In the genomic region with DNA sequence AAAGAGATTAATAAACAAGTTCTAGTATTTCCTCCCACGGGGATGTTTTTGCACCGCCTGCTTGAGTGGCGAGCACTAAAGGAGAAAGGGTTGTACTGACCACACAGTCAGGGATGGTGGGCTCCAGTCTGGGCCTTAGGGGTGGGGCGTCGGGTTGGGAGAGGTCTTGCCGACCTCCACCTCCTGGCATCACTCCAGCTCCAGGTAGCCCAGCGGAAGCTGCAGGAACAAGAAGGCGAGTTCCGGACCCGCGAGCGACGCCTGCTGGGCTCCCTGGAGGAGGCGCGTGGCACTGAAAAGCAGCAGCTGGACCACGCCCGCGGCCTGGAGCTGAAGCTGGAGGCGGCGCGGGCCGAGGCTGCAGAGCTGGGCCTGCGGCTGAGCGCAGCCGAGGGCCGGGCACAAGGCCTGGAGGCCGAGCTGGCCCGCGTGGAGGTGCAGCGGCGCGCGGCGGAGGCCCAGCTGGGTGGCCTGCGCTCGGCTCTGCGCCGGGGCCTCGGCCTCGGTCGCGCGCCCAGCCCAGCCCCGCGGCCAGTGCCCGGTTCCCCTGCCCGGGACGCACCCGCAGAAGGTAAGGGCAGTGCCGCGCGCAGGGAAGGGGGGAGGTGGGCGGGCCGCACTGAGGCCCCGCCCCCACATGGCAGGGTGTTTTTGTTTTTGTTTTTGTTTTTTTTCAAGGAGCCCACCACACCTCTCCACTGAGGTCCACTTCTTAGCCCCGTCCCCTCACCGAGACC, we compare ENCODE assay signal across 8 cellular contexts. TPM values are rescaled to one million over a fixed set of nuclear protein-coding genes. Genes with fewer than 3 reads are reported as not detected.
A peak's percentile ranks its signal among the peaks of the same experiment; 100 is the strongest.
DNase-seq lines count a peak whose midpoint lies in the region; ATAC-seq and TF ChIP-seq lines count a peak whose summit lies in the region.

No MANE protein-coding gene starts in this region.

- peak; percentile 41 to 91 (median 78) for ATAC-seq in heart left ventricle

- WGBS in heart left ventricle, 4 donors: 12 to 51% (median 29%) methylated on average over 21 to 57 of the region's 57 CpGs

- intact Hi-C loops in activated naive CD4-positive, alpha-beta T cell treated with anti-CD3 and anti-CD28 coated beads for 36 hours (cut with micrococcal nuclease): loop anchor here (2.0 to 10.0 kb wide), 3 partner anchors 46 to 274 kb away; a partner anchor contains a TSS
- intact Hi-C loops in heart left ventricle (cut with DNase I) (loop anchor here in 2 of 10 donors (5.0 to 10.0 kb wide), 2 partner anchors 52 to 54 kb away; a partner anchor contains a TSS), posterior cingulate gyrus (cut with DNase I) (loop anchor here (10.0 kb wide), 1 partner anchor 54 kb away; a partner anchor contains a TSS)

- H3K4me1 ChIP-seq in heart left ventricle: peaks cover 0 to 15% (median 2%) of the 10 kb centered on the region in 12 donors

- H3K4me3 ChIP-seq in heart left ventricle: peak overlapping the region in 10 of 12 donors; percentile 22 to 58 (median 48)

- no peak overlapping the region for H3K27ac Mint-ChIP-seq in activated naive CD4-positive, alpha-beta T cell treated with anti-CD3 and anti-CD28 coated beads for 36 hours
- peak overlapping the region; percentile 70 for H3K27ac Mint-ChIP-seq in type B pancreatic cell

- no peaks in the 10 kb centered on the region for H3K36me3 Mint-ChIP-seq in activated naive CD4-positive, alpha-beta T cell treated with anti-CD3 and anti-CD28 coated beads for 36 hours (ENCODE audit: low read depth)
- H3K36me3 Mint-ChIP-seq in type B pancreatic cell: peaks cover 4% of the 10 kb centered on the region

- H3K27ac ChIP-seq in heart left ventricle: peak overlapping the region in 4 of 12 donors; percentile 27 to 59 (median 41)

- no peaks in the 10 kb centered on the region for H3K27me3 Mint-ChIP-seq in activated naive CD4-positive, alpha-beta T cell treated with anti-CD3 and anti-CD28 coated beads for 36 hours (ENCODE audit: low read depth)
- no peaks in the 10 kb centered on the region for H3K27me3 Mint-ChIP-seq in type B pancreatic cell

- CTCF ChIA-PET in activated naive CD4-positive, alpha-beta T cell treated with anti-CD3 and anti-CD28 coated beads for 36 hours (lab: Charles Lee): interaction anchor here (0.6 to 2.4 kb wide), 17 partner anchors 8 to 340 kb away, joined by 3 to 22 read pairs (median 4); a partner anchor contains a TSS

- peak; percentile 13 to 74 (median 60) for TF ChIP-seq CTCF in heart left ventricle (IDR thresholded peaks at IDR 0.05)
- peak; percentile 83 for TF ChIP-seq CTCF in type B pancreatic cell (conservative IDR thresholded peaks at IDR 0.05)

- no peaks in the 10 kb centered on the region for H3K9me3 ChIP-seq in heart left ventricle

- DNase-seq in NCI-H1436 (lab: John Stamatoyannopoulos, UW) (peak; percentile 78), NCI-H1436 treated with DMSO at 0.1 percent for 48 hours (lab: John Stamatoyannopoulos, UW) (no peak), HT1080 (ENCODE audit: low read depth) (peak; percentile 56), SHP77 (lab: John Stamatoyannopoulos, UW) (peak; percentile 84 to 89), heart left ventricle (peak; percentile 79 to 88 (median 86)), posterior cingulate gyrus (peak; percentile 51 to 96 (median 78)), type B pancreatic cell (ENCODE audit: extremely low spot score, unreplicated experiment) (peak; percentile 92)
- peak; percentile 90 for DNase-seq in activated naive CD4-positive, alpha-beta T cell treated with anti-CD3 and anti-CD28 coated beads for 36 hours

- no peaks in the 10 kb centered on the region for H3K9me3 Mint-ChIP-seq in activated naive CD4-positive, alpha-beta T cell treated with anti-CD3 and anti-CD28 coated beads for 36 hours
- H3K9me3 Mint-ChIP-seq in type B pancreatic cell: no peaks in the 10 kb centered on the region

- peak overlapping the region; percentile 74 for H3K4me3 Mint-ChIP-seq in activated naive CD4-positive, alpha-beta T cell treated with anti-CD3 and anti-CD28 coated beads for 36 hours
- H3K4me3 Mint-ChIP-seq in type B pancreatic cell: peak overlapping the region; percentile 83

- H3K4me1 Mint-ChIP-seq in activated naive CD4-positive, alpha-beta T cell treated with anti-CD3 and anti-CD28 coated beads for 36 hours (ENCODE audit: low read depth): peaks cover 8% of the 10 kb centered on the region
- peaks cover 10% of the 10 kb centered on the region for H3K4me1 Mint-ChIP-seq in type B pancreatic cell (ENCODE audit: unreplicated experiment)

- peaks cover 0 to 31% (median 6%) of the 10 kb centered on the region in 9 donors for H3K36me3 ChIP-seq in heart left ventricle

- H3K27me3 ChIP-seq in heart left ventricle: no peaks in the 10 kb centered on the region

- TF ChIP-seq POLR2A in heart left ventricle (IDR thresholded peaks at IDR 0.05): no peak

RNA-seq across cellular contexts. Expression of a gene that starts 19.7 kb away (rescaled TPM):
- not detected in 2 replicates for total RNA-seq in HT1080 (2014; rRNA removed; shearing (Covaris generic))
- 0.09 and 1.2 TPM in 2 replicates for polyA plus RNA-seq in HT1080 (2015; cell fraction: cytosol; rRNA removed)
- 0.66 and 1.3 TPM in 2 replicates for polyA plus RNA-seq in HT1080 (2015; cell fraction: nucleus; rRNA removed)
- total RNA-seq in activated naive CD4-positive, alpha-beta T cell treated with anti-CD3 and anti-CD28 coated beads for 36 hours: not detected
- total RNA-seq in heart left ventricle: 10 to 100 TPM in 2 of 9 donors, 1 to 10 TPM in 7; 1.2 to 13.0 (median 2.3) TPM
- polyA plus RNA-seq in heart left ventricle: 1 to 10 TPM; 1.4 to 8.7 TPM
- 112 and 158 TPM in 2 replicates for total RNA-seq in type B pancreatic cell (ENCODE audit: low replicate concordance)

RNA-seq across cellular contexts. Expression of a gene that starts 39.0 kb away (rescaled TPM):
- total RNA-seq in HT1080 (2014; rRNA removed; shearing (Covaris generic)): 13.2 and 14.3 TPM in 2 replicates
- polyA plus RNA-seq in HT1080 (2015; cell fraction: cytosol; rRNA removed): 4.6 and 6.9 TPM in 2 replicates
- 45.3 and 49.2 TPM in 2 replicates for polyA plus RNA-seq in HT1080 (2015; cell fraction: nucleus; rRNA removed)
- 10 to 100 TPM; 15.5 to 15.7 TPM for total RNA-seq in activated naive CD4-positive, alpha-beta T cell treated with anti-CD3 and anti-CD28 coated beads for 36 hours
- total RNA-seq in heart left ventricle (10 to 100 TPM in 3 of 9 donors, 1 to 10 TPM in 6; 3.9 to 12.5 (median 6.7) TPM), type B pancreatic cell (ENCODE audit: low replicate concordance) (23.5 and 40.1 TPM in 2 replicates)
- 10 to 100 TPM in 1 of 2 donors, 1 to 10 TPM in 1; 7.6 to 17.0 TPM for polyA plus RNA-seq in heart left ventricle

RNA-seq across cellular contexts. Expression of a gene that starts 51.0 kb away (rescaled TPM):
- total RNA-seq in HT1080 (2014; rRNA removed; shearing (Covaris generic)): 34.8 and 46.9 TPM in 2 replicates
- polyA plus RNA-seq in HT1080 (2015; cell fraction: cytosol; rRNA removed): 46.6 and 48.5 TPM in 2 replicates
- polyA plus RNA-seq in HT1080 (2015; cell fraction: nucleus; rRNA removed): 34.2 and 46.5 TPM in 2 replicates
- 10 to 100 TPM; 23.6 to 25.0 TPM for total RNA-seq in activated naive CD4-positive, alpha-beta T cell treated with anti-CD3 and anti-CD28 coated beads for 36 hours
- total RNA-seq in heart left ventricle: 10 to 100 TPM in 8 of 9 donors, 1 to 10 TPM in 1; 7.3 to 37.2 (median 15.6) TPM
- 10 to 100 TPM in 1 of 2 donors, 1 to 10 TPM in 1; 7.6 to 27.5 TPM for polyA plus RNA-seq in heart left ventricle
- 66.4 and 80.3 TPM in 2 replicates for total RNA-seq in type B pancreatic cell (ENCODE audit: low replicate concordance)
